In genomic region chr2:71548589-71549485, GRCh38 we compare ENCODE assay signal across 8 cellular contexts.
DNase-seq lines count a peak whose midpoint lies in the region; ATAC-seq and TF ChIP-seq lines count a peak whose summit lies in the region.

No MANE protein-coding gene starts in this region.

- no peaks in the 10 kb centered on the region for H3K36me3 ChIP-seq in endodermal cell (ENCODE audit: control insufficient read depth, insufficient read depth, low read length)

- 77 to 80% methylated on average over 16 to 23 of the region's 23 CpGs for WGBS in endodermal cell (ENCODE audit: insufficient coverage in 1 of 2, insufficient read length in 1 of 2), 2 experiments

- H3K36me3 Mint-ChIP-seq in activated CD8-positive, alpha-beta T cell treated with anti-CD3 and anti-CD28 coated beads, Interleukin-2, amount 10 ng/mL, durations not matched to agents 7 days and 5 days (ENCODE audit: low read depth): no peaks in the 10 kb centered on the region
- H3K36me3 Mint-ChIP-seq in endodermal cell (ENCODE audit: low read depth): no peaks in the 10 kb centered on the region

- POLR2A ChIA-PET in activated CD8-positive, alpha-beta T cell treated with anti-CD3 and anti-CD28 coated beads, Interleukin-2, amount 10 ng/mL, durations not matched to agents 7 days and 5 days (lab: Charles Lee): no interaction called here

- no peak overlapping the region for H3K27ac ChIP-seq in endodermal cell (ENCODE audit: low read depth, low read length)

- peaks cover 3% of the 10 kb centered on the region for H3K27me3 Mint-ChIP-seq in activated CD8-positive, alpha-beta T cell treated with anti-CD3 and anti-CD28 coated beads, Interleukin-2, amount 10 ng/mL, durations not matched to agents 7 days and 5 days (ENCODE audit: low read depth)
- peaks cover 4% of the 10 kb centered on the region for H3K27me3 Mint-ChIP-seq in endodermal cell (ENCODE audit: insufficient read depth)

- H3K9ac ChIP-seq in endodermal cell (ENCODE audit: extremely low read depth, low read length, poor library complexity, severe bottlenecking): no peak overlapping the region

- H3K9me3 ChIP-seq in endodermal cell (ENCODE audit: control insufficient read depth, low read length): no peaks in the 10 kb centered on the region

- ATAC-seq in GM19351 (IDR thresholded peaks at IDR 0.05; ENCODE audit: unreplicated experiment) (peak; percentile 72), HG02973 (IDR thresholded peaks at IDR 0.05; ENCODE audit: unreplicated experiment) (no peak)
- ATAC-seq in activated CD8-positive, alpha-beta T cell treated with anti-CD3 and anti-CD28 coated beads, Interleukin-2, amount 10 ng/mL, durations not matched to agents 7 days and 5 days: peak; percentile 56

- no peaks in the 10 kb centered on the region for H3K9me3 Mint-ChIP-seq in activated CD8-positive, alpha-beta T cell treated with anti-CD3 and anti-CD28 coated beads, Interleukin-2, amount 10 ng/mL, durations not matched to agents 7 days and 5 days (ENCODE audit: insufficient read depth)
- H3K9me3 Mint-ChIP-seq in endodermal cell: peaks cover 6% of the 10 kb centered on the region

- peaks cover 12% of the 10 kb centered on the region for H3K4me1 Mint-ChIP-seq in activated CD8-positive, alpha-beta T cell treated with anti-CD3 and anti-CD28 coated beads, Interleukin-2, amount 10 ng/mL, durations not matched to agents 7 days and 5 days (ENCODE audit: low read depth)
- no peaks in the 10 kb centered on the region for H3K4me1 Mint-ChIP-seq in endodermal cell

- no peaks in the 10 kb centered on the region for H3K27me3 ChIP-seq in endodermal cell (ENCODE audit: control insufficient read depth, insufficient read depth, low read length, poor library complexity, severe bottlenecking)

- H3K4me1 ChIP-seq in endodermal cell (ENCODE audit: control insufficient read depth, insufficient read depth, low read length): no peaks in the 10 kb centered on the region

- H3K4me3 Mint-ChIP-seq in activated CD8-positive, alpha-beta T cell treated with anti-CD3 and anti-CD28 coated beads, Interleukin-2, amount 10 ng/mL, durations not matched to agents 7 days and 5 days: no peak overlapping the region
- no peak overlapping the region for H3K4me3 Mint-ChIP-seq in endodermal cell

- TF ChIP-seq CTCF in AG10803 (conservative IDR thresholded peaks at IDR 0.05; ENCODE audit: low read length) (peak; percentile 77), endodermal cell (conservative IDR thresholded peaks at IDR 0.05) (peak; percentile 88)

- DNase-seq in AG10803 (ENCODE audit: low read depth) (peak; percentile 66), NCI-H510A treated with DMSO at 0.1 percent for 48 hours (lab: John Stamatoyannopoulos, UW) (peak; percentile 14), endodermal cell (peak; percentile 93), midbrain (lab: John Stamatoyannopoulos, UW) (peak; percentile 81)
- peak; percentile 76 for DNase-seq in activated CD8-positive, alpha-beta T cell treated with anti-CD3 and anti-CD28 coated beads, Interleukin-2, amount 10 ng/mL, durations not matched to agents 7 days and 5 days
- peak; percentile 10 to 38 for DNase-seq in stimulated activated CD8-positive, alpha-beta memory T cell treated with anti-CD3 and anti-CD28 coated beads, Interleukin-4, amount 100 ng/mL, for 4 hours (ENCODE audit: low read depth in 2 of 2, low spot score in 1 of 2)

- H3K4me3 ChIP-seq in AG10803 (ENCODE audit: low read length): no peak overlapping the region
- no peak overlapping the region for H3K4me3 ChIP-seq in endodermal cell (ENCODE audit: low read length)

- CTCF ChIA-PET in activated CD8-positive, alpha-beta T cell treated with anti-CD3 and anti-CD28 coated beads, Interleukin-2, amount 10 ng/mL, durations not matched to agents 7 days and 5 days (lab: Charles Lee): interaction anchor here (0.6 to 1.5 kb wide), 5 partner anchors 248 to 1031 kb away, joined by 3 to 6 read pairs (median 4); no protein-coding TSS in a partner anchor

- no peak overlapping the region for H3K27ac Mint-ChIP-seq in activated CD8-positive, alpha-beta T cell treated with anti-CD3 and anti-CD28 coated beads, Interleukin-2, amount 10 ng/mL, durations not matched to agents 7 days and 5 days
- H3K27ac Mint-ChIP-seq in endodermal cell: no peak overlapping the region

Comparison
In these comparisons a context has a peak if more than half of its experiments do, and no peak if none do; other contexts are left out.
1. DNase-seq: peak in every context shown above with its lines; median percentile 93 in endodermal cell; 81 in midbrain; 76 in activated CD8-positive, alpha-beta T cell treated with anti-CD3 and anti-CD28 coated beads, Interleukin-2, amount 10 ng/mL, durations not matched to agents 7 days and 5 days; 66 in AG10803; 24 in stimulated activated CD8-positive, alpha-beta memory T cell treated with anti-CD3 and anti-CD28 coated beads, Interleukin-4, amount 100 ng/mL, for 4 hours; 14 in NCI-H510A treated with DMSO at 0.1 percent for 48 hours.